ENCODE assay signal across 1 cellular context in the genomic region with DNA sequence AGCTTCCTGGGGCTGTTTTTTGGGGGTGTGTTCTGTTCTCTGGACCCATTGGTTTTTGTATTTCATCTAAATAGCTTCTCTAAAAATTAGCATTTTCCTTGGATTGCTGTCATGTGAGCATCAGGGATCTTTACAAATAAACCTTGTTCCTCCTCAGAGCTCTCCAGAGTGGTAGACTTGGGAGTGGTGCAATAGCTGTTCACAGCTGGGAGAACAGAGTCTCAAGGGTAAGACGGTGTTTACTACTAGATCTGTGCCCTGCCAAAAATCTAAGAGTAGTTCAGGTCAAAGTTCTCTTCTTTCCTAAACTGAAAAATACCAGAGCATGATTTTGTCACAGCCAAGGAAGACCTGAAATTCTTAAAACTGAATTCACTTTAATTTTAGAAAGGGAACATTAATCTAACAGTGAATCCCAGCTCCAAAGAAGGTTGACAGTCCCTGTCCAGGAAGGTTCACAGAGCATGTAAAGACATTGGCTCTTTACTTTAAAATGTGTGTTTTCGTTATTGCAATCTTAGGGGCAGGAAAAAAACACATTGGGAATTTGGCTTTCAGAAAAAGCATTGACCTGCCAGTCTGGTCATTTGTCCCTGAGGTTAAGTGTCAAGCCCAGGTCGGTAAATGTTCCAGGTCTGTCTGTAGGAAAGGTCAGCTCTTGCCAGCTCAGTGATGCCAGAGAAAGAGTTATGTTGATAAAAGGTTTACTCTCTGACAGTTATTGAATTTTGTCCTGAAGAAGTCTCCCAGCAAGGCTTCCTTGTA.
TF ChIP-seq lines count a peak whose summit lies in the region.

No MANE protein-coding gene starts in this region.

TF ChIP-seq in IMR-90, 13 proteins besides CTCF, POLR2A, EP300 and RAD21:
- TF ChIP-seq CEBPB (IDR thresholded peaks at IDR 0.05; ENCODE audit: low read depth, low read length) = peak; percentile 62
- no peak for TF ChIP-seq RFX5 (IDR thresholded peaks at IDR 0.05; ENCODE audit: low read depth, low read length)
- TF ChIP-seq FOS (IDR thresholded peaks at IDR 0.05; ENCODE audit: low read depth, low read length) = no peak
